8 cellular contexts compared by ENCODE assay signal in genomic region chr10:84139126-84140035, GRCh38. TPM values are rescaled to one million over a fixed set of nuclear protein-coding genes. Genes with fewer than 3 reads are reported as not detected.
A peak's percentile ranks its signal among the peaks of the same experiment; 100 is the strongest.
DNase-seq lines count a peak whose midpoint lies in the region; ATAC-seq lines count a peak whose summit lies in the region.

GHITM (plus strand) TSS chr10:84139509; CDS start chr10:84141501, 1,992 bp downstream.

- peaks cover 0 to 24% (median 9%) of the 10 kb centered on the region in 11 experiments; a peak in 8 of 22 replicates for H4K20me1 ChIP-seq in BLaER1 treated with 17β-estradiol and CSF1 and Interleukin-3, amounts not matched to agents 10 nM and 100 nM

- no peaks in the 10 kb centered on the region for H3K9me3 ChIP-seq in BLaER1 treated with 17β-estradiol and CSF1 and Interleukin-3, amounts not matched to agents 10 nM and 100 nM (replicated peaks in 1 of 11)

- peak within 1 kb of the TSS; percentile 77 to 100 (median 96) for H3K4me3 ChIP-seq in BLaER1 treated with 17β-estradiol and CSF1 and Interleukin-3, amounts not matched to agents 10 nM and 100 nM

- no peaks in the 10 kb centered on the region for H3K27me3 ChIP-seq in BLaER1 treated with 17β-estradiol and CSF1 and Interleukin-3, amounts not matched to agents 10 nM and 100 nM

- H3K9ac ChIP-seq in BLaER1 treated with 17β-estradiol and CSF1 and Interleukin-3, amounts not matched to agents 10 nM and 100 nM, result peak within 1 kb of the TSS; percentile 92 to 99 (median 96)

- peak within 1 kb of the TSS; percentile 91 to 99 (median 96) for H3K4me2 ChIP-seq in BLaER1 treated with 17β-estradiol and CSF1 and Interleukin-3, amounts not matched to agents 10 nM and 100 nM

- H3K36me3 ChIP-seq in BLaER1 treated with 17β-estradiol and CSF1 and Interleukin-3, amounts not matched to agents 10 nM and 100 nM, result peaks cover 31 to 36% (median 34%) of the 10 kb centered on the region in 11 experiments

- peak within 1 kb of the TSS; percentile 90 to 97 (median 95) for H3K27ac ChIP-seq in BLaER1 treated with 17β-estradiol and CSF1 and Interleukin-3, amounts not matched to agents 10 nM and 100 nM

- ATAC-seq in GM19324 (IDR thresholded peaks at IDR 0.05; ENCODE audit: low FRiP score, unreplicated experiment) (peak; percentile 98), HG03520 (IDR thresholded peaks at IDR 0.05; ENCODE audit: unreplicated experiment) (peak; percentile 98), left lobe of liver (peak; percentile 95)

- DNase-seq in NCI-H69 (lab: John Stamatoyannopoulos, UW) (peak; percentile 96), dedifferentiated amniotic fluid mesenchymal stem cell (ENCODE audit: extremely low spot score) (peak; percentile 100), left lobe of liver (ENCODE audit: low spot score) (peak; percentile 99)
- peak; percentile 100 for DNase-seq in activated CD4-positive, alpha-beta T cell treated with anti-CD3 and anti-CD28 coated beads, Interleukin-2, amount 50 U/mL, for 1 hour
- DNase-seq in stimulated activated CD4-positive, alpha-beta T cell treated with anti-CD3 and anti-CD28 coated beads, Interleukin-2, amount 100 ng/mL, for 48 hours, result peak; percentile 99 to 100

- H3K4me1 ChIP-seq in BLaER1 treated with 17β-estradiol and CSF1 and Interleukin-3, amounts not matched to agents 10 nM and 100 nM, result peaks cover 14 to 26% (median 17%) of the 10 kb centered on the region in 10 experiments

RNA-seq across cellular contexts. Expression of gene GHITM, which starts in this region (rescaled TPM):
- 162 TPM for total RNA-seq in left lobe of liver

Comparison
In these comparisons a context has a peak if more than half of its experiments do, and no peak if none do; other contexts are left out.
1. Peak in every context shown above with its lines: DNase-seq, ATAC-seq, H3K4me3 ChIP-seq and H3K27ac ChIP-seq.